6 cellular contexts compared by ENCODE assay signal in the genomic region with DNA sequence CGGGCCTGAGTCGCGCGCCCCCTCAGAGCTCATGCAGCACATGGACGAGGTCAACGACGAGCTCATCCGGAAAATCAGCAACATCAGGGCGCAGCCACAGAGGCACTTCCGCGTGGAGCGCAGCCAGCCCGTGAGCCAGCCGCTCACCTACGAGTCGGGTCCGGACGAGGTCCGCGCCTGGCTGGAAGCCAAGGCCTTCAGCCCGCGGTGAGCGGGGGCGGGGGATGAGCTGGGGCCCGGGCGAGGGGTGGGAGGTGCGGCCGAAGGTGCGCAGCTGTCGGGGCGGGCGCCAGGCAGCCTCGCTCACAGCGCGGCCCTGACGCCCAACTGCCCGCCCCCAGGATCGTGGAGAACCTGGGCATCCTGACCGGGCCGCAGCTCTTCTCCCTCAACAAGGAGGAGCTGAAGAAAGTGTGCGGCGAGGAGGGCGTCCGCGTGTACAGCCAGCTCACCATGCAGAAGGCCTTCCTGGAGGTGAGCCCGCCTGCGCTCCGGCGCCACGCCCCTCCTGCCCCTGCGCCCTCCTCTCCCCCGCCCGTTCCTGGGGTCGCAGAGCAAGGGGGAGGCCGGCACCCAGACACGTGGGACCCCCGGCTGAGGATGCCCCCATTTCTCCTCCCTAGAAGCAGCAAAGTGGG. TPM values are rescaled to one million over a fixed set of nuclear protein-coding genes. Genes with fewer than 3 reads are reported as not detected.
DNase-seq lines count a peak whose midpoint lies in the region; ATAC-seq lines count a peak whose summit lies in the region.

No MANE protein-coding gene starts in this region.

- H3K9me3 Mint-ChIP-seq in activated T-helper 17 cell treated with anti-CD3 and anti-CD28 coated beads, Interleukin-2, amount 50 U/mL, for 72 hours = no peaks in the 10 kb centered on the region

- peak; percentile 73 for DNase-seq in NCI-H82 (lab: John Stamatoyannopoulos, UW)
- DNase-seq in NCI-H82 treated with DMSO at 0.1 percent for 48 hours (lab: John Stamatoyannopoulos, UW; ENCODE audit: unreplicated experiment) = no peak
- DNase-seq in left lobe of liver (ENCODE audit: low spot score) = peak; percentile 62
- DNase-seq in OCI-M2 (lab: John Stamatoyannopoulos, UW; ENCODE audit: unreplicated experiment) = no peak
- no peak for DNase-seq in inferior parietal cortex (ENCODE audit: extremely low spot score)

- peak; percentile 72 for ATAC-seq in activated T-helper 17 cell treated with anti-CD3 and anti-CD28 coated beads, Interleukin-2, amount 50 U/mL, for 72 hours (replicated peaks)
- ATAC-seq in left lobe of liver = no peak

- H3K4me3 Mint-ChIP-seq in activated T-helper 17 cell treated with anti-CD3 and anti-CD28 coated beads, Interleukin-2, amount 50 U/mL, for 72 hours = peak overlapping the region; percentile 66

- H3K27ac Mint-ChIP-seq in activated T-helper 17 cell treated with anti-CD3 and anti-CD28 coated beads, Interleukin-2, amount 50 U/mL, for 72 hours = no peak overlapping the region

- peaks cover 6% of the 10 kb centered on the region for H3K27me3 Mint-ChIP-seq in activated T-helper 17 cell treated with anti-CD3 and anti-CD28 coated beads, Interleukin-2, amount 50 U/mL, for 72 hours

- no peaks in the 10 kb centered on the region for H3K36me3 Mint-ChIP-seq in activated T-helper 17 cell treated with anti-CD3 and anti-CD28 coated beads, Interleukin-2, amount 50 U/mL, for 72 hours (ENCODE audit: low read depth)

- peaks cover 5% of the 10 kb centered on the region for H3K4me1 Mint-ChIP-seq in activated T-helper 17 cell treated with anti-CD3 and anti-CD28 coated beads, Interleukin-2, amount 50 U/mL, for 72 hours

RNA-seq across cellular contexts. Expression of gene EPS8L2, which starts 20.4 kb away (rescaled TPM):
- total RNA-seq in activated T-helper 17 cell treated with anti-CD3 and anti-CD28 coated beads, Interleukin-2, amount 50 U/mL, for 72 hours = 10 to 100 TPM; 23.6 to 34.6 TPM
- 190 TPM for total RNA-seq in left lobe of liver

RNA-seq across cellular contexts. Expression of gene TALDO1, which starts 20.9 kb away (rescaled TPM):
- total RNA-seq in activated T-helper 17 cell treated with anti-CD3 and anti-CD28 coated beads, Interleukin-2, amount 50 U/mL, for 72 hours = 100 to 1,000 TPM; 131 to 255 TPM
- total RNA-seq in left lobe of liver = 147 TPM

RNA-seq across cellular contexts. Expression of gene TMEM80, which starts 30.8 kb away (rescaled TPM):
- 10 to 100 TPM; 11.7 to 14.6 TPM for total RNA-seq in activated T-helper 17 cell treated with anti-CD3 and anti-CD28 coated beads, Interleukin-2, amount 50 U/mL, for 72 hours
- 16.8 TPM for total RNA-seq in left lobe of liver

RNA-seq across cellular contexts. Expression of gene DEAF1, which starts 31.4 kb away (rescaled TPM):
- 10 to 100 TPM; 43.2 to 56.0 TPM for total RNA-seq in activated T-helper 17 cell treated with anti-CD3 and anti-CD28 coated beads, Interleukin-2, amount 50 U/mL, for 72 hours
- 14.8 TPM for total RNA-seq in left lobe of liver

RNA-seq across cellular contexts. Expression of gene GATD1, which starts 50.9 kb away (rescaled TPM):
- total RNA-seq in activated T-helper 17 cell treated with anti-CD3 and anti-CD28 coated beads, Interleukin-2, amount 50 U/mL, for 72 hours = 10 to 100 TPM; 42.3 to 60.9 TPM
- 31.7 TPM for total RNA-seq in left lobe of liver

Comparison
In these comparisons a context has a peak if more than half of its experiments do, and no peak if none do; other contexts are left out.
1. DNase-seq: peak in NCI-H82 (single experiment) and left lobe of liver (single experiment); none in NCI-H82 treated with DMSO at 0.1 percent for 48 hours (single experiment), OCI-M2 (single experiment) and inferior parietal cortex (single experiment).